8 cellular contexts compared by ENCODE assay signal in the genomic region with DNA sequence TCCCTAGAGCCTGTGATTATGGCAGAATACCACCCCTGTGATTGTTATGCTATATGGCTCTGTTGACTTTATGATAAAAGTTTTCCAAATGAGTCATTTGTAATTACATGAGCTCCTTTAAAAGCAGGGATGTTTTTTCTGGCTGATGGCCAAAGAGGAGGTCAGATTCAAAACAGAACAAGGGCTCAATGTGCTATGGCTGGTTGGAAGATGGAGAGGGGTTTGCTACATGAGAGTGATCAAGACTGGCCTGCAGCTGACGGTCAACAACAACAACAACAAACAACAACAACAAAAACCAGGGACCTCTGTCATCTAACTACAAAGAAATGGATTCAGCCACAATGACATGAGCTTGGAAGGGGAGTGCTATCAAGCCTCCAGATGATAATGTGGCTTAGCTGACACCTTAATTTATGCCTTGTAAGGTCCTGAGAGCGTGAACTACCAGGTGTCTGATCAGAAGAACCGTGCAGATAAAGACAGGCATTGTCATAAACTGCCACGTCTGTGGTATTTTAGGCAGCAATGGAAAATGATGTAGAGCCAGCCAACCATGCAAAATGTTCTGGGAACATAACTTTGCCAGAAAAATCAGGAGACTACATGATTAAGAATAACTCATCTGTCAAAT. TPM values are rescaled to one million over a fixed set of nuclear protein-coding genes. Genes with fewer than 3 reads are reported as not detected.
DNase-seq lines count a peak whose midpoint lies in the region; ATAC-seq, FAIRE-seq and TF ChIP-seq lines count a peak whose summit lies in the region.

No MANE protein-coding gene starts in this region.

- DNase-seq in ELR (ENCODE audit: low read depth) (peak; percentile 78), NCI-H2107 treated with DMSO at 0.1 percent for 48 hours (lab: John Stamatoyannopoulos, UW; ENCODE audit: unreplicated experiment) (peak; percentile 54), choroid plexus epithelial cell (ENCODE audit: low read depth) (peak; percentile 96), pancreas (peak in 1 of 6 donors; percentile 24), globus pallidus (ENCODE audit: low spot score) (no peak), NCI-H1694 (lab: John Stamatoyannopoulos, UW) (no peak)

- no peaks in the 10 kb centered on the region for H3K27me3 ChIP-seq in pancreas

- no peaks in the 10 kb centered on the region for H3K36me3 ChIP-seq in pancreas

- peaks cover 0 to 3% (median 0%) of the 10 kb centered on the region in 3 donors for H3K4me1 ChIP-seq in pancreas

- intact Hi-C loops in pancreas (cut with DNase I), result no loop called here

- no peaks in the 10 kb centered on the region for H3K9me3 ChIP-seq in pancreas

- TF ChIP-seq CTCF in choroid plexus epithelial cell (conservative IDR thresholded peaks at IDR 0.05; ENCODE audit: low read depth, low read length), result no peak
- no peak for TF ChIP-seq CTCF in pancreas (IDR thresholded peaks at IDR 0.05)

- no peak for FAIRE-seq in pancreas (lab: Jason Lieb, UNC)

- H3K27ac ChIP-seq in pancreas, result no peak overlapping the region

- H3K4me3 ChIP-seq in choroid plexus epithelial cell (ENCODE audit: low read depth, low read length) (no peak overlapping the region), pancreas (no peak overlapping the region)

- 62 to 76% methylated on average over 4 of the region's 4 CpGs for WGBS in pancreas, 2 donors

- peak; percentile 49 to 88 (median 60) for ATAC-seq in pancreas
- ATAC-seq in HG03565 (IDR thresholded peaks at IDR 0.05; ENCODE audit: unreplicated experiment), result no peak
- ATAC-seq in HG03342 (IDR thresholded peaks at IDR 0.05; ENCODE audit: unreplicated experiment), result no peak

RNA-seq across cellular contexts. Expression of gene PIWIL3, which starts 47.2 kb away (rescaled TPM):
- not detected for total RNA-seq in pancreas
- not detected for polyA plus RNA-seq in pancreas

Comparison
In these comparisons a context has a peak if more than half of its experiments do, and no peak if none do; other contexts are left out.
1. DNase-seq: peak in ELR (single experiment), NCI-H2107 treated with DMSO at 0.1 percent for 48 hours (single experiment) and choroid plexus epithelial cell (single experiment); none in globus pallidus (single experiment) and NCI-H1694 (single experiment).
2. ATAC-seq: peak in pancreas (4 of 4); none in HG03565 (single experiment) and HG03342 (single experiment).